ENCODE assay signal across 8 cellular contexts in genomic region chr16:57590654-57591085, GRCh38. TPM values are rescaled to one million over a fixed set of nuclear protein-coding genes. Genes with fewer than 3 reads are reported as not detected.
DNase-seq lines count a peak whose midpoint lies in the region; ATAC-seq, FAIRE-seq and TF ChIP-seq lines count a peak whose summit lies in the region.

No MANE protein-coding gene starts in this region.

- in situ Hi-C loops in KBM-7 (cut with MboI; ENCODE audit: low pct_unique_long_range_greater_than_20kb, low sequenced_read_pairs) (loop anchor here (10.0 kb wide), 1 partner anchor 54 kb away; no protein-coding TSS in a partner anchor), K562 (cut with MboI) (no loop called here)

- H3K36me3 Mint-ChIP-seq in natural killer cell = peaks cover 16% of the 10 kb centered on the region

- no peaks in the 10 kb centered on the region for H3K9me1 ChIP-seq in K562 (ENCODE audit: control insufficient read depth, insufficient read depth, low read length)

- no peak for TF ChIP-seq EP300 in K562 (IDR thresholded peaks at IDR 0.05; ENCODE audit: low read length)

- TF ChIP-seq CTCF in K562 (IDR thresholded peaks at IDR 0.05 in 2 of 3, conservative IDR thresholded peaks at IDR 0.05 in 1 of 3; ENCODE audit: insufficient read depth in 2 of 3, low read depth in 1 of 3, low read length in 3 of 3) (no peak), natural killer cell (IDR thresholded peaks at IDR 0.05) (no peak)

- peak; percentile 55 for ATAC-seq in K562
- peak in 1 of 3 donors; percentile 14 for ATAC-seq in natural killer cell
- no peak for ATAC-seq in HG02642 (IDR thresholded peaks at IDR 0.05; ENCODE audit: poor library complexity, unreplicated experiment)
- no peak for ATAC-seq in HG03521 (IDR thresholded peaks at IDR 0.05; ENCODE audit: unreplicated experiment)
- no peak for ATAC-seq in HG03460 (IDR thresholded peaks at IDR 0.05; ENCODE audit: unreplicated experiment)

- POLR2A ChIA-PET in K562 (lab: Yijun Ruan, JAX) = interaction anchor here (0.6 kb wide), 3 partner anchors 10 to 48 kb away, joined by 3 to 5 read pairs (median 3); partner anchors contain the start of gene ADGRG5

- H3K27me3 Mint-ChIP-seq in natural killer cell (ENCODE audit: low read depth in 2 of 2) = no peaks in the 10 kb centered on the region

- H2AFZ ChIP-seq in K562 (ENCODE audit: low read depth, low read length) = 0 out of 2 replicates have a peak overlapping the region, but pooled peaks have one; percentile 1

- intact Hi-C loops in K562 (cut with micrococcal nuclease) = loop anchor here (1.0 to 10.0 kb wide), 3 partner anchors 59 to 274 kb away; no protein-coding TSS in a partner anchor
- intact Hi-C loops in natural killer cell (cut with micrococcal nuclease) = loop anchor here (1.0 to 5.0 kb wide), 3 partner anchors 12 to 147 kb away; partner anchors contain the start of gene KATNB1

- no peaks in the 10 kb centered on the region; the same call in 1 of the 2 replicates for H3K9me3 ChIP-seq in K562 (replicated peaks; ENCODE audit: control insufficient read depth, insufficient read depth, low read depth, low read length)

- CTCF ChIA-PET in K562 (lab: Yijun Ruan, JAX; ENCODE audit: low intra/inter-chr PET ratio) = interaction anchor here (0.5 to 2.8 kb wide), 9 partner anchors 15 to 1849 kb away, joined by 3 to 65 read pairs (median 4); no protein-coding TSS in a partner anchor

- peak overlapping the region; percentile 94 to 97 for H3K27ac Mint-ChIP-seq in natural killer cell

- peaks cover 2 to 8% of the 10 kb centered on the region in 2 experiments; a peak in 2 of 5 replicates for H3K27me3 ChIP-seq in K562 (ENCODE audit: control insufficient read depth in 2 of 2, insufficient read depth in 2 of 2, low read length in 2 of 2)

- BruUV-seq in K562 (replicated peaks; lab: Mats Ljungman, UMichigan) = no TSS peak

- H3K4me3 Mint-ChIP-seq in natural killer cell = peak overlapping the region; percentile 68

- peaks cover 1 to 2% of the 10 kb centered on the region in 2 donors for H3K9me3 Mint-ChIP-seq in natural killer cell

- no peak for TF ChIP-seq POLR2A in K562 (conservative IDR thresholded peaks at IDR 0.05)

- no peak overlapping the region for H3K4me3 ChIP-seq in K562

- H3K27ac ChIP-seq in K562 (ENCODE audit: extremely low read depth, low read depth, low read length) = no peak overlapping the region

- H3K4me1 ChIP-seq in K562 (replicated peaks in 1 of 2; ENCODE audit: control insufficient read depth in 2 of 2, insufficient read depth in 2 of 2, low read length in 2 of 2) = peaks cover 6 to 11% of the 10 kb centered on the region in 2 experiments; a peak in 4 of 5 replicates

- no peak for FAIRE-seq in K562 (lab: Jason Lieb, UNC)

- TF ChIP-seq RAD21 in K562 (CRISPR knock-in tag; conservative IDR thresholded peaks at IDR 0.05 in 1 of 2, IDR thresholded peaks at IDR 0.05 in 1 of 2) = no peak

- H3K4me1 Mint-ChIP-seq in natural killer cell = peaks cover 78 to 87% of the 10 kb centered on the region in 2 donors

- H4K20me1 ChIP-seq in K562 (replicated peaks; ENCODE audit: control insufficient read depth, insufficient read depth, low read length) = peaks cover 6% of the 10 kb centered on the region; the same call in 1 of the 2 replicates

- peak overlapping the region; percentile 56 for H3K4me2 ChIP-seq in K562 (ENCODE audit: insufficient read depth, low read length)

- H3K36me3 ChIP-seq in K562 (ENCODE audit: control insufficient read depth, insufficient read depth, low read length) = no peaks in the 10 kb centered on the region

- peak overlapping the region in 1 of 2 experiments; percentile 20; a peak in 1 of 4 replicates for H3K9ac ChIP-seq in K562 (ENCODE audit: insufficient read depth in 1 of 2, low read depth in 2 of 2, low read length in 2 of 2)

- DNase-seq in EH (ENCODE audit: low read depth) (peak; percentile 72), KBM-7 (peak; percentile 41), K562 (ENCODE audit: extremely low read depth in 1 of 4, low spot score in 3 of 4) (peak in 1 of 4 experiments; percentile 32), natural killer cell (peak; percentile 42), NCI-H345 treated with DMSO at 0.1 percent for 48 hours (lab: John Stamatoyannopoulos, UW; ENCODE audit: unreplicated experiment) (no peak)

- H3K79me2 ChIP-seq in K562 (ENCODE audit: control insufficient read depth, insufficient read depth, low read length) = no peaks in the 10 kb centered on the region

- under 1% methylated on average over 8 of the region's 8 CpGs for WGBS in K562 (ENCODE audit: insufficient coverage, low coverage, missing lambda C conversion rate)

TF ChIP-seq in K562, 482 proteins besides CTCF, POLR2A, EP300 and RAD21 (continues in another document):
- TF ChIP-seq ATF1 (CRISPR knock-in tag; IDR thresholded peaks at IDR 0.05) (no peak), ATF1 (tag; IDR thresholded peaks at IDR 0.05) (no peak), FOSL1 (tag; conservative IDR thresholded peaks at IDR 0.05) (peak; percentile 59), CEBPG (CRISPR knock-in tag; IDR thresholded peaks at IDR 0.05) (no peak), CEBPG (tag; conservative IDR thresholded peaks at IDR 0.05 in 1 of 2, IDR thresholded peaks at IDR 0.05 in 1 of 2) (0 out of 4 replicates have a peak, but pooled peaks of 1 of the 2 experiments have one; percentile 55), ZNF143 (CRISPR knock-in tag; IDR thresholded peaks at IDR 0.05) (no peak), ZNF57 (CRISPR knock-in tag; IDR thresholded peaks at IDR 0.05) (no peak), SP1 (CRISPR knock-in tag; IDR thresholded peaks at IDR 0.05) (no peak)

RNA-seq across cellular contexts. Expression of gene ADGRG1, which starts 37.8 kb away (rescaled TPM):
- 0.81 and 1.3 TPM in 2 replicates for total RNA-seq in K562 (2011; cell fraction: chromatin; rRNA removed; ENCODE audit: low replicate concordance)
- total RNA-seq in K562 (2011; cell fraction: nucleolus; rRNA removed) = 0.79 and 1.0 TPM in 2 replicates
- 0.81 and 2.1 TPM in 2 replicates for total RNA-seq in K562 (2011; cell fraction: nucleoplasm; rRNA removed)
- not detected in 2 replicates for total RNA-seq in K562 (2014; rRNA removed)
- not detected in 2 replicates for total RNA-seq in K562 (2014; rRNA removed; fragmentation: Illumina TruSeq; extraction: Trizol)
- not detected in 2 replicates for total RNA-seq in K562 (2015; rRNA removed; fragmentation: Illumina TruSeq; extraction: Trizol)
- 0.31 TPM in 1 of 2 replicates, not detected in the other for total RNA-seq in K562 (2021)
- 0.04 and 0.57 TPM in 2 replicates for polyA plus RNA-seq in K562 (2011; rRNA removed)
- polyA plus RNA-seq in K562 (2011; cell fraction: cytosol; rRNA removed) = 0.12 and 0.15 TPM in 2 replicates
- 0.70 and 0.81 TPM in 2 replicates for polyA plus RNA-seq in K562 (2011; cell fraction: nucleus; rRNA removed)
- polyA plus RNA-seq in K562 (2012) = 0.39 and 0.44 TPM in 2 replicates
- 0.16 and 0.29 TPM in 2 replicates for polyA plus RNA-seq in K562 (2014; fragmentation: Illumina TruSeq; extraction: Trizol)
- polyA plus RNA-seq in K562 (2014; fragmentation: Nextera tagmentation; extraction: Ambion mirVana) = not detected
- polyA plus RNA-seq in K562 (2014; rRNA removed) = 0.34 TPM in 1 of 2 replicates, not detected in the other
- polyA minus RNA-seq in K562 (2011; rRNA and poly(A)+ RNA removed) = 0.18 TPM in 2 replicates
- not detected in 2 replicates for polyA minus RNA-seq in K562 (2011; cell fraction: cytosol; rRNA and poly(A)+ RNA removed)
- polyA minus RNA-seq in K562 (2011; cell fraction: nucleus; rRNA and poly(A)+ RNA removed) = 0.33 TPM in 1 of 2 replicates, not detected in the other
- 100 to 1,000 TPM; 830 to 949 (median 858) TPM for total RNA-seq in natural killer cell

RNA-seq across cellular contexts. Expression of gene ADGRG5, which starts 48.2 kb away (rescaled TPM):
- total RNA-seq in K562 (2011; cell fraction: chromatin; rRNA removed; ENCODE audit: low replicate concordance) = 0.14 TPM in 1 of 2 replicates, not detected in the other
- total RNA-seq in K562 (2011; cell fraction: nucleolus; rRNA removed) = 0.13 TPM in 1 of 2 replicates, not detected in the other
- total RNA-seq in K562 (2011; cell fraction: nucleoplasm; rRNA removed) = 0.07 TPM in 1 of 2 replicates, not detected in the other
- total RNA-seq in K562 (2014; rRNA removed) (0.08 and 0.09 TPM in 2 replicates), K562 (2014; rRNA removed; fragmentation: Illumina TruSeq; extraction: Trizol) (0.07 TPM in 1 of 2 replicates, not detected in the other), K562 (2015; rRNA removed; fragmentation: Illumina TruSeq; extraction: Trizol) (0.14 and 0.30 TPM in 2 replicates), K562 (2021) (0.09 and 0.27 TPM in 2 replicates), natural killer cell (100 to 1,000 TPM in 1 of 3 donors, 10 to 100 TPM in 2; 83.2 to 118 (median 94.5) TPM)
- polyA plus RNA-seq in K562 (2011; rRNA removed) (0.01 and 0.11 TPM in 2 replicates), K562 (2014; fragmentation: Illumina TruSeq; extraction: Trizol) (0.08 and 0.10 TPM in 2 replicates), K562 (2014; fragmentation: Nextera tagmentation; extraction: Ambion mirVana) (under 1 TPM; 0.01 to 0.39 TPM), K562 (2014; rRNA removed) (0.04 and 0.15 TPM in 2 replicates)
- polyA plus RNA-seq in K562 (2011; cell fraction: cytosol; rRNA removed) = 0.03 and 0.07 TPM in 2 replicates
- 0.13 and 0.27 TPM in 2 replicates for polyA plus RNA-seq in K562 (2011; cell fraction: nucleus; rRNA removed)
- polyA plus RNA-seq in K562 (2012) = 0.55 and 0.62 TPM in 2 replicates
- polyA minus RNA-seq in K562 (2011; rRNA and poly(A)+ RNA removed) = 0.06 TPM in 1 of 2 replicates, not detected in the other
- not detected in 2 replicates for polyA minus RNA-seq in K562 (2011; cell fraction: cytosol; rRNA and poly(A)+ RNA removed)
- not detected in 2 replicates for polyA minus RNA-seq in K562 (2011; cell fraction: nucleus; rRNA and poly(A)+ RNA removed)

RNA-seq across cellular contexts. Expression of gene CCDC102A, which starts 54.3 kb away (rescaled TPM):
- 0.26 and 1.1 TPM in 2 replicates for total RNA-seq in K562 (2011; cell fraction: chromatin; rRNA removed; ENCODE audit: low replicate concordance)
- 0.92 and 1.3 TPM in 2 replicates for total RNA-seq in K562 (2011; cell fraction: nucleolus; rRNA removed)
- total RNA-seq in K562 (2011; cell fraction: nucleoplasm; rRNA removed) = 0.51 and 0.84 TPM in 2 replicates
- total RNA-seq in K562 (2014; rRNA removed) = 3.8 and 4.9 TPM in 2 replicates
- 0.16 and 0.58 TPM in 2 replicates for total RNA-seq in K562 (2014; rRNA removed; fragmentation: Illumina TruSeq; extraction: Trizol)
- 1.4 and 2.1 TPM in 2 replicates for total RNA-seq in K562 (2015; rRNA removed; fragmentation: Illumina TruSeq; extraction: Trizol)
- 2.7 and 3.0 TPM in 2 replicates for total RNA-seq in K562 (2021)
- 2.2 and 2.4 TPM in 2 replicates for polyA plus RNA-seq in K562 (2011; rRNA removed)
- 2.6 and 6.6 TPM in 2 replicates for polyA plus RNA-seq in K562 (2011; cell fraction: cytosol; rRNA removed)
- polyA plus RNA-seq in K562 (2011; cell fraction: nucleus; rRNA removed) = 1.3 and 2.1 TPM in 2 replicates
- polyA plus RNA-seq in K562 (2012) = 2.3 and 2.8 TPM in 2 replicates
- polyA plus RNA-seq in K562 (2014; fragmentation: Illumina TruSeq; extraction: Trizol) = 0.85 and 1.4 TPM in 2 replicates
- under 1 TPM; 0.03 to 0.11 TPM for polyA plus RNA-seq in K562 (2014; fragmentation: Nextera tagmentation; extraction: Ambion mirVana)
- polyA plus RNA-seq in K562 (2014; rRNA removed) = 2.0 and 4.9 TPM in 2 replicates
- 0.45 and 1.4 TPM in 2 replicates for polyA minus RNA-seq in K562 (2011; rRNA and poly(A)+ RNA removed)
- polyA minus RNA-seq in K562 (2011; cell fraction: cytosol; rRNA and poly(A)+ RNA removed) = 1.4 and 1.6 TPM in 2 replicates
- polyA minus RNA-seq in K562 (2011; cell fraction: nucleus; rRNA and poly(A)+ RNA removed) = 0.67 and 1.1 TPM in 2 replicates
- total RNA-seq in natural killer cell = 10 to 100 TPM; 15.5 to 24.4 (median 17.1) TPM

Comparison
In these comparisons a context has a peak if more than half of its experiments do, and no peak if none do; other contexts are left out.
1. RNA of gene ADGRG1, which starts 37.8 kb away (total RNA-seq): 830 to 949 TPM in natural killer cell; 0.31 to 2.1 TPM in K562; every median in the first group is over 100 times any median in the second.
2. RNA of gene ADGRG5, which starts 48.2 kb away (total RNA-seq): 83.2 to 118 TPM in natural killer cell; 0.07 to 0.30 TPM in K562; every median in the first group is over 10 times any median in the second.